ENCODE assay signal across 8 cellular contexts in genomic region chr13:59906413-59907027, GRCh38.
DNase-seq lines count a peak whose midpoint lies in the region; ATAC-seq, FAIRE-seq and TF ChIP-seq lines count a peak whose summit lies in the region.
"Had no signal": no experiment of that assay in that cellular context is flagged by ENCODE, and none has a peak within 500 bp of the region (broad histone marks: within the 10 kb centered on the region; RNA-seq: fewer than 3 reads in every experiment).

No MANE protein-coding gene starts in this region.

- no peak for ATAC-seq in HG03354 (IDR thresholded peaks at IDR 0.05; ENCODE audit: poor library complexity, severe bottlenecking, unreplicated experiment)
- ATAC-seq in stimulated activated effector memory CD8-positive, alpha-beta T cell treated with anti-CD3 and anti-CD28 coated beads, Interleukin-12 subunit alpha, Interleukin-12 subunit beta, amount 100 ng/mL, for 72 hours = no peak

- H3K4me1 Mint-ChIP-seq in stimulated activated effector memory CD8-positive, alpha-beta T cell treated with anti-CD3 and anti-CD28 coated beads, Interleukin-12 subunit alpha, Interleukin-12 subunit beta, amount 100 ng/mL, for 72 hours = peaks cover under 1% of the 10 kb centered on the region
- H3K4me1 Mint-ChIP-seq: activated B cell treated with CpG ODN at 0.5 μM for 24 hours had no signal

- H3K9me3 ChIP-seq in mucosa of stomach (ENCODE audit: control insufficient read depth, low read length) = no peaks in the 10 kb centered on the region

- no peaks in the 10 kb centered on the region for H3K27me3 ChIP-seq in mucosa of stomach (ENCODE audit: control insufficient read depth, insufficient read depth, low read length)

- H3K4me1 ChIP-seq in mucosa of stomach (ENCODE audit: control insufficient read depth, insufficient read depth, low read length) = no peaks in the 10 kb centered on the region

- H3K27ac Mint-ChIP-seq in stimulated activated effector memory CD8-positive, alpha-beta T cell treated with anti-CD3 and anti-CD28 coated beads, Interleukin-12 subunit alpha, Interleukin-12 subunit beta, amount 100 ng/mL, for 72 hours = no peak overlapping the region
- H3K27ac Mint-ChIP-seq: activated B cell treated with CpG ODN at 0.5 μM for 24 hours had no signal

- no peak for TF ChIP-seq POLR2A in GM12891 (IDR thresholded peaks at IDR 0.05; ENCODE audit: low read depth, low read length)

- DNase-seq in GM12891 (ENCODE audit: insufficient read length, low spot score) (no peak), NCI-H1105 treated with DMSO at 0.1 percent for 48 hours (lab: John Stamatoyannopoulos, UW) (peak; percentile 37), cerebellar cortex (ENCODE audit: low spot score) (peak; percentile 27), NCI-H526 treated with DMSO at 0.1 percent for 48 hours (lab: John Stamatoyannopoulos, UW) (no peak)
- DNase-seq in stimulated activated effector memory CD8-positive, alpha-beta T cell treated with anti-CD3 and anti-CD28 coated beads, Interleukin-12 subunit alpha, Interleukin-12 subunit beta, amount 100 ng/mL, for 72 hours (ENCODE audit: low spot score in 2 of 2) = no peak
- DNase-seq: activated B cell treated with CpG ODN at 0.5 μM for 24 hours had no signal

- H3K4me3 Mint-ChIP-seq in stimulated activated effector memory CD8-positive, alpha-beta T cell treated with anti-CD3 and anti-CD28 coated beads, Interleukin-12 subunit alpha, Interleukin-12 subunit beta, amount 100 ng/mL, for 72 hours = no peak overlapping the region
- H3K4me3 Mint-ChIP-seq: activated B cell treated with CpG ODN at 0.5 μM for 24 hours had no signal

- H3K9ac ChIP-seq in mucosa of stomach (ENCODE audit: low read length) = peak overlapping the region; percentile 7

- H3K9me3 Mint-ChIP-seq in stimulated activated effector memory CD8-positive, alpha-beta T cell treated with anti-CD3 and anti-CD28 coated beads, Interleukin-12 subunit alpha, Interleukin-12 subunit beta, amount 100 ng/mL, for 72 hours = no peaks in the 10 kb centered on the region
- H3K9me3 Mint-ChIP-seq: activated B cell treated with CpG ODN at 0.5 μM for 24 hours had no signal

- H3K4me3 ChIP-seq in mucosa of stomach (ENCODE audit: low read length) = no peak overlapping the region

- peak; percentile 78 for FAIRE-seq in GM12891 (lab: Jason Lieb, UNC)

- no peaks in the 10 kb centered on the region for H3K36me3 ChIP-seq in mucosa of stomach (ENCODE audit: control insufficient read depth, insufficient read depth, low read length)

- no peaks in the 10 kb centered on the region for H3K36me3 Mint-ChIP-seq in stimulated activated effector memory CD8-positive, alpha-beta T cell treated with anti-CD3 and anti-CD28 coated beads, Interleukin-12 subunit alpha, Interleukin-12 subunit beta, amount 100 ng/mL, for 72 hours

TF ChIP-seq in GM12891, 5 proteins besides CTCF, POLR2A, EP300 and RAD21:
- TF ChIP-seq POU2F2 (IDR thresholded peaks at IDR 0.05; ENCODE audit: low read depth, low read length) (no peak), POLR2AphosphoS5 (IDR thresholded peaks at IDR 0.05; ENCODE audit: low read depth, low read length) (no peak)

Comparison
In these comparisons a context has a peak if more than half of its experiments do, and no peak if none do; other contexts are left out.
1. DNase-seq: peak in NCI-H1105 treated with DMSO at 0.1 percent for 48 hours (single experiment) and cerebellar cortex (single experiment); none in GM12891 (single experiment), stimulated activated effector memory CD8-positive, alpha-beta T cell treated with anti-CD3 and anti-CD28 coated beads, Interleukin-12 subunit alpha, Interleukin-12 subunit beta, amount 100 ng/mL, for 72 hours (0 of 2) and NCI-H526 treated with DMSO at 0.1 percent for 48 hours (single experiment).